In the genomic region with DNA sequence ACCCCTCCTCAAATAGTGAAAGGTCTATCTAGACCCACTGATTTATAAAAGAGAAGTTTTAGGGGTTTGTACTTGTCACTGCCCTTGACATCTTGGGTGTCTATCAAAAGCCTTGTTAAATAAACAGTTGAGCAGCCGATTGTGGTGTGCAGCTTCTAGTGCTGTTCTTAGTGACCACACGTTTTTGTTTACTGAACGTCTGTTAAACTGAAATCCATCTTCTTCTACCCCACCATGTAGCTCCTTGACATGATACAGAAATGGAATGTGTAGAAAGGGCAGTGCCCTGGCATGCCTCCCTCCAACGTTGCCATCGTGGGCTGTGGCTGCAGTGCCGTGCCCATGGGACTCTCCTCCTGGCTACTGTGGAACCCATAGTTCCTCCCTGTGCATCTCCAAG, we compare ENCODE assay signal across 17 cellular contexts. TPM values are rescaled to one million over a fixed set of nuclear protein-coding genes. Genes with fewer than 3 reads are reported as not detected.
DNase-seq lines count a peak whose midpoint lies in the region; ATAC-seq, FAIRE-seq and TF ChIP-seq lines count a peak whose summit lies in the region.
"Had no signal": no experiment of that assay in that cellular context is flagged by ENCODE, and none has a peak within 500 bp of the region (broad histone marks: within the 10 kb centered on the region; RNA-seq: fewer than 3 reads in every experiment).

No MANE protein-coding gene starts in this region.

- H3K4me1 ChIP-seq in A549 (peaks cover 51% of the 10 kb centered on the region), foreskin keratinocyte (peaks cover 34% of the 10 kb centered on the region), osteoblast (ENCODE audit: insufficient read depth, low read length) (peaks cover 44% of the 10 kb centered on the region)

- H4K20me1 ChIP-seq in osteoblast (ENCODE audit: insufficient read depth, low read length) = no peaks in the 10 kb centered on the region

- no peak for DNase-seq in A549 (ENCODE audit: low read depth in 1 of 2, low spot score in 1 of 2)
- no peak for DNase-seq in RWPE1 (ENCODE audit: low spot score)
- DNase-seq in foreskin keratinocyte = no peak
- DNase-seq in osteoblast (ENCODE audit: insufficient read length, low spot score, missing footprints) = no peak
- DNase-seq in T1000 (lab: John Stamatoyannopoulos, UW) = no peak
- no peak for DNase-seq in retina
- no peak for DNase-seq in glutamatergic neuron
- DNase-seq: C1 segment of cervical spinal cord, COR-L47, NCI-H1105, NCI-H1694 treated with DMSO at 0.1 percent for 48 hours, NCI-H226, NCI-H524 treated with DMSO at 0.1 percent for 48 hours had no signal

- no peak for TF ChIP-seq EP300 in A549 (IDR thresholded peaks at IDR 0.05)

- no peak for FAIRE-seq in A549 (lab: Jason Lieb, UNC)

- H3K27me3 ChIP-seq in foreskin keratinocyte (no peaks in the 10 kb centered on the region), osteoblast (ENCODE audit: insufficient read depth, low read length) (no peaks in the 10 kb centered on the region)

- H3K9me3 ChIP-seq in A549 (no peaks in the 10 kb centered on the region), osteoblast (ENCODE audit: low read depth, low read length) (no peaks in the 10 kb centered on the region)

- H3K4me2 ChIP-seq in A549 (peak overlapping the region; percentile 45), osteoblast (ENCODE audit: insufficient read depth, low read length) (peak overlapping the region; percentile 43)

- TF ChIP-seq CTCF in A549 (IDR thresholded peaks at IDR 0.05) (no peak), RWPE1 (conservative IDR thresholded peaks at IDR 0.05; ENCODE audit: low read depth) (no peak), foreskin keratinocyte (conservative IDR thresholded peaks at IDR 0.05) (no peak), osteoblast (IDR thresholded peaks at IDR 0.05; ENCODE audit: extremely low read depth, low read depth, low read length) (no peak), glutamatergic neuron (IDR thresholded peaks at IDR 0.05; ENCODE audit: partially characterized antibody, unreplicated experiment) (no peak)

- H3K4me3 Mint-ChIP-seq in glutamatergic neuron (ENCODE audit: unreplicated experiment) = no peak overlapping the region

- H3K27ac Mint-ChIP-seq in glutamatergic neuron (ENCODE audit: unreplicated experiment) = no peak overlapping the region

- TF ChIP-seq POLR2A in A549 (IDR thresholded peaks at IDR 0.05; ENCODE audit: low read length) = no peak

- no peak for TF ChIP-seq RAD21 in A549 (conservative IDR thresholded peaks at IDR 0.05 in 1 of 2, IDR thresholded peaks at IDR 0.05 in 1 of 2)

- H3K36me3 Mint-ChIP-seq in glutamatergic neuron (ENCODE audit: unreplicated experiment) = no peaks in the 10 kb centered on the region

- no peak for ATAC-seq in A549
- ATAC-seq in foreskin keratinocyte = no peak
- ATAC-seq in HG03469 (IDR thresholded peaks at IDR 0.05; ENCODE audit: unreplicated experiment) = no peak
- ATAC-seq: Right ventricle myocardium inferior had no signal

- WGBS in A549 (ENCODE audit: missing lambda C conversion rate) = 30% methylated on average over 4 of the region's 6 CpGs

- no peak overlapping the region for H3K4me3 ChIP-seq in A549
- H3K4me3 ChIP-seq in osteoblast (ENCODE audit: insufficient read depth, low read length) = peak overlapping the region; percentile 11

- no peaks in the 10 kb centered on the region for H3K4me1 Mint-ChIP-seq in glutamatergic neuron (ENCODE audit: low read depth, unreplicated experiment)

- no peaks in the 10 kb centered on the region for H3K36me3 ChIP-seq in osteoblast (ENCODE audit: insufficient read depth, low read length)

- H3K27ac ChIP-seq in A549 (peak overlapping the region; percentile 92 to 96), RWPE1 (peak overlapping the region; percentile 97), foreskin keratinocyte (peak overlapping the region; percentile 47), osteoblast (ENCODE audit: low read depth, low read length) (peak overlapping the region; percentile 98)

- no peaks in the 10 kb centered on the region for H3K27me3 Mint-ChIP-seq in glutamatergic neuron (ENCODE audit: unreplicated experiment)

- POLR2A ChIA-PET in A549 (lab: Yijun Ruan, JAX) (interaction anchor here (2.1 to 3.8 kb wide), 2 partner anchors 12 to 23 kb away, joined by 17 to 31 read pairs; a partner anchor contains a TSS), RWPE1 (lab: Yijun Ruan, JAX; ENCODE audit: low non-redundant PET) (no interaction called here)

- no peaks in the 10 kb centered on the region for H3K9me3 Mint-ChIP-seq in glutamatergic neuron (ENCODE audit: unreplicated experiment)

- no peaks in the 10 kb centered on the region for H3K79me2 ChIP-seq in osteoblast (ENCODE audit: insufficient read depth, low read length)

- CTCF ChIA-PET in A549 (lab: Yijun Ruan, JAX) (interaction anchor here (0.7 to 4.9 kb wide), 11 partner anchors 9 to 75 kb away, joined by 3 to 29 read pairs (median 12); a partner anchor contains a TSS), RWPE1 (lab: Yijun Ruan, JAX) (interaction anchor here (1.1 kb wide), 1 partner anchor 19 kb away, joined by 4 read pairs; no protein-coding TSS in a partner anchor)

- H2AFZ ChIP-seq in osteoblast (ENCODE audit: low read length) = no peak overlapping the region

TF ChIP-seq in A549, 52 proteins besides CTCF, POLR2A, EP300 and RAD21:
- no peak for TF ChIP-seq HOXB5 (CRISPR knock-in tag; IDR thresholded peaks at IDR 0.05)
- no peak for TF ChIP-seq CHD4 (IDR thresholded peaks at IDR 0.05; ENCODE audit: borderline replicate concordance)
- TF ChIP-seq POLR2AphosphoS2 (conservative IDR thresholded peaks at IDR 0.05; ENCODE audit: low read length) = no peak
- TF ChIP-seq KDM1A (IDR thresholded peaks at IDR 0.05; ENCODE audit: low read depth) = no peak
- TF ChIP-seq KDM5A (IDR thresholded peaks at IDR 0.05) = no peak
- TF ChIP-seq HDAC2 (IDR thresholded peaks at IDR 0.05) = no peak
- TF ChIP-seq, protein P1, sequence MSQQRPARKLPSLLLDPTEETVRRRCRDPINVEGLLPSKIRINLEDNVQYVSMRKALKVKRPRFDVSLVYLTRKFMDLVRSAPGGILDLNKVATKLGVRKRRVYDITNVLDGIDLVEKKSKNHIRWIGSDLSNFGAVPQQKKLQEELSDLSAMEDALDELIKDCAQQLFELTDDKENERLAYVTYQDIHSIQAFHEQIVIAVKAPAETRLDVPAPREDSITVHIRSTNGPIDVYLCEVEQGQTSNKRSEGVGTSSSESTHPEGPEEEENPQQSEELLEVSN (IDR thresholded peaks at IDR 0.05; ENCODE audit: borderline replicate concordance, low read depth) = no peak; the same call in 1 of the 2 replicates
- TF ChIP-seq, protein P2, sequence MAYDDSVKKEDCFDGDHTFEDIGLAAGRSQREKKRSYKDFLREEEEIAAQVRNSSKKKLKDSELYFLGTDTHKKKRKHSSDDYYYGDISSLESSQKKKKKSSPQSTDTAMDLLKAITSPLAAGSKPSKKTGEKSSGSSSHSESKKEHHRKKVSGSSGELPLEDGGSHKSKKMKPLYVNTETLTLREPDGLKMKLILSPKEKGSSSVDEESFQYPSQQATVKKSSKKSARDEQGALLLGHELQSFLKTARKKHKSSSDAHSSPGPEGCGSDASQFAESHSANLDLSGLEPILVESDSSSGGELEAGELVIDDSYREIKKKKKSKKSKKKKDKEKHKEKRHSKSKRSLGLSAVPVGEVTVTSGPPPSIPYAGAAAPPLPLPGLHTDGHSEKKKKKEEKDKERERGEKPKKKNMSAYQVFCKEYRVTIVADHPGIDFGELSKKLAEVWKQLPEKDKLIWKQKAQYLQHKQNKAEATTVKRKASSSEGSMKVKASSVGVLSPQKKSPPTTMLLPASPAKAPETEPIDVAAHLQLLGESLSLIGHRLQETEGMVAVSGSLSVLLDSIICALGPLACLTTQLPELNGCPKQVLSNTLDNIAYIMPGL (CRISPR knock-in tag; IDR thresholded peaks at IDR 0.05; ENCODE audit: borderline replicate concordance) = no peak
- no peak for TF ChIP-seq ZSCAN20 (CRISPR knock-in tag; IDR thresholded peaks at IDR 0.05)
- TF ChIP-seq MYC (IDR thresholded peaks at IDR 0.05; ENCODE audit: borderline replicate concordance, low read length) = no peak
- no peak for TF ChIP-seq MAFK (IDR thresholded peaks at IDR 0.05; ENCODE audit: partially characterized antibody)
- TF ChIP-seq TFCP2L1 (CRISPR knock-in tag; IDR thresholded peaks at IDR 0.05) = no peak
- no peak for TF ChIP-seq CBX8 (IDR thresholded peaks at IDR 0.05)

RNA-seq across cellular contexts. Expression of a gene that starts 23.4 kb away (rescaled TPM):
- polyA plus RNA-seq in A549 (2011; rRNA removed) (1,135 and 1,466 TPM in 2 replicates), A549 (2017; fragmentation: RNase III; extraction: RNeasy Plus Mini Kit Qiagen cat#74134 plus additional on column Dnase treatment) (1,411 to 1,859 TPM (median 1,765 TPM) in 3 replicates), foreskin keratinocyte (77.4 and 131 TPM in 2 replicates)
- 661 and 843 TPM in 2 replicates for polyA plus RNA-seq in A549 (2012; cell fraction: cytosol; rRNA removed)
- 1,811 and 1,913 TPM in 2 replicates for polyA plus RNA-seq in A549 (2012; cell fraction: nucleus; rRNA removed)
- 1,411 and 1,484 TPM in 2 replicates for polyA minus RNA-seq in A549 (2011; rRNA and poly(A)+ RNA removed)
- total RNA-seq in foreskin keratinocyte (86.9 and 143 TPM in 2 replicates), osteoblast (1,700 and 2,120 TPM in 2 replicates), glutamatergic neuron (ENCODE audit: unreplicated experiment) (2.3 TPM)

RNA-seq across cellular contexts. Expression of a gene that starts 50.6 kb away (rescaled TPM):
- not detected in 2 replicates for polyA plus RNA-seq in A549 (2011; rRNA removed)
- polyA plus RNA-seq in A549 (2012; cell fraction: cytosol; rRNA removed) = not detected in 2 replicates
- polyA plus RNA-seq in A549 (2012; cell fraction: nucleus; rRNA removed) = not detected in 2 replicates
- polyA plus RNA-seq in A549 (2017; fragmentation: RNase III; extraction: RNeasy Plus Mini Kit Qiagen cat#74134 plus additional on column Dnase treatment) = not detected in 3 replicates
- polyA minus RNA-seq in A549 (2011; rRNA and poly(A)+ RNA removed) = not detected in 2 replicates
- total RNA-seq in foreskin keratinocyte = not detected in 2 replicates
- not detected in 2 replicates for polyA plus RNA-seq in foreskin keratinocyte
- total RNA-seq in osteoblast = not detected in 2 replicates
- not detected for total RNA-seq in glutamatergic neuron (ENCODE audit: unreplicated experiment)
- total RNA-seq: A172, H4, Right ventricle myocardium inferior had no signal

Comparison
In these comparisons a context has a peak if more than half of its experiments do, and no peak if none do; other contexts are left out.
1. H3K27ac ChIP-seq: peak in every context shown above with its lines; median percentile 98 in osteoblast; 97 in RWPE1; 94 in A549; 47 in foreskin keratinocyte.
2. RNA of a gene that starts 23.4 kb away (total RNA-seq): 1,700 to 2,120 TPM in osteoblast and 86.9 to 143 TPM in foreskin keratinocyte; 2.3 TPM in glutamatergic neuron (single experiment); every median in the first group is over 10 times any median in the second.